Comparison of ENCODE assay signal across 1 cellular context in genomic region chr20:4111440-4112411, GRCh38.
TF ChIP-seq lines count a peak whose summit lies in the region.

No MANE protein-coding gene starts in this region.

TF ChIP-seq in GM12878, 131 proteins besides CTCF, POLR2A, EP300 and RAD21:
- TF ChIP-seq JUNB (IDR thresholded peaks at IDR 0.05): no peak
- no peak for TF ChIP-seq POLR2AphosphoS5 (IDR thresholded peaks at IDR 0.05; ENCODE audit: low read length)
